In genomic region chrX:13119386-13119785, GRCh38 we compare ENCODE assay signal across 13 cellular contexts.
A peak's percentile ranks its signal among the peaks of the same experiment; 100 is the strongest.
DNase-seq lines count a peak whose midpoint lies in the region; ATAC-seq and TF ChIP-seq lines count a peak whose summit lies in the region.
"Had no signal": no experiment of that assay in that cellular context is flagged by ENCODE, and none has a peak within 500 bp of the region (broad histone marks: within the 10 kb centered on the region; RNA-seq: fewer than 3 reads in every experiment).

No MANE protein-coding gene starts in this region.

- intact Hi-C loops in heart right ventricle (cut with DNase I): loop anchor here in 2 of 10 donors (10.0 kb wide), 2 partner anchors 95 to 105 kb away; no protein-coding TSS in a partner anchor
- intact Hi-C loops in Right ventricle myocardium superior (cut with DNase I): no loop called here
- intact Hi-C loops in lower lobe of right lung (cut with DNase I): no loop called here
- intact Hi-C loops in upper lobe of right lung (cut with DNase I): no loop called here

- no peaks in the 10 kb centered on the region for H3K36me3 Mint-ChIP-seq in activated T-helper 17 cell treated with anti-CD3 and anti-CD28 coated beads, Interleukin-2, amount 50 U/mL, for 72 hours (ENCODE audit: low read depth)

- TF ChIP-seq CTCF in heart right ventricle (IDR thresholded peaks at IDR 0.05): no peak
- no peak for TF ChIP-seq CTCF in choroid plexus epithelial cell (conservative IDR thresholded peaks at IDR 0.05; ENCODE audit: low read depth, low read length)
- TF ChIP-seq CTCF in lower lobe of right lung (IDR thresholded peaks at IDR 0.05): no peak
- no peak for TF ChIP-seq CTCF in upper lobe of right lung (IDR thresholded peaks at IDR 0.05)

- H3K4me3 ChIP-seq in heart right ventricle (no peak overlapping the region), choroid plexus epithelial cell (ENCODE audit: low read depth, low read length) (no peak overlapping the region), lower lobe of right lung (no peak overlapping the region), upper lobe of right lung (no peak overlapping the region)
- H3K4me3 ChIP-seq: GM12878, Peyer's patch, tibial nerve had no signal

- H3K27ac Mint-ChIP-seq in activated T-helper 17 cell treated with anti-CD3 and anti-CD28 coated beads, Interleukin-2, amount 50 U/mL, for 72 hours: no peak overlapping the region

- no peak overlapping the region for H3K4me3 Mint-ChIP-seq in activated T-helper 17 cell treated with anti-CD3 and anti-CD28 coated beads, Interleukin-2, amount 50 U/mL, for 72 hours

- H3K27ac ChIP-seq in heart right ventricle (peak overlapping the region; percentile 8 to 73 (median 60)), lower lobe of right lung (peak overlapping the region; percentile 67), upper lobe of right lung (peak overlapping the region; percentile 65)

- H3K9me3 Mint-ChIP-seq in activated T-helper 17 cell treated with anti-CD3 and anti-CD28 coated beads, Interleukin-2, amount 50 U/mL, for 72 hours: no peaks in the 10 kb centered on the region

- H3K4me1 ChIP-seq in heart right ventricle (peaks cover 0 to 52% (median 21%) of the 10 kb centered on the region in 9 donors), lower lobe of right lung (peaks cover 40% of the 10 kb centered on the region), upper lobe of right lung (peaks cover 33% of the 10 kb centered on the region)
- H3K4me1 ChIP-seq: Peyer's patch had no signal

- H3K4me1 Mint-ChIP-seq in activated T-helper 17 cell treated with anti-CD3 and anti-CD28 coated beads, Interleukin-2, amount 50 U/mL, for 72 hours: peaks cover under 1% of the 10 kb centered on the region

- peaks cover 0 to 44% (median 0%) of the 10 kb centered on the region in 7 donors for H3K27me3 ChIP-seq in heart right ventricle
- no peaks in the 10 kb centered on the region for H3K27me3 ChIP-seq in lower lobe of right lung (ENCODE audit: low read depth)
- H3K27me3 ChIP-seq in upper lobe of right lung: no peaks in the 10 kb centered on the region
- H3K27me3 ChIP-seq: Peyer's patch, tibial nerve had no signal

- no peaks in the 10 kb centered on the region for H3K27me3 Mint-ChIP-seq in activated T-helper 17 cell treated with anti-CD3 and anti-CD28 coated beads, Interleukin-2, amount 50 U/mL, for 72 hours

- H3K9me3 ChIP-seq in heart right ventricle: peaks cover 0 to 13% (median 0%) of the 10 kb centered on the region in 11 donors
- H3K9me3 ChIP-seq in lower lobe of right lung: no peaks in the 10 kb centered on the region
- H3K9me3 ChIP-seq in upper lobe of right lung: no peaks in the 10 kb centered on the region
- H3K9me3 ChIP-seq: Peyer's patch, tibial nerve had no signal

- 47% methylated on average over 3 of the region's 3 CpGs for WGBS in heart right ventricle, 2 donors

- no peak for ATAC-seq in heart right ventricle
- no peak for ATAC-seq in Right ventricle myocardium superior (ENCODE audit: poor library complexity)
- ATAC-seq in lower lobe of right lung: no peak
- no peak for ATAC-seq in upper lobe of right lung
- no peak for ATAC-seq in GM19035 (IDR thresholded peaks at IDR 0.05; ENCODE audit: unreplicated experiment)
- ATAC-seq in activated T-helper 17 cell treated with anti-CD3 and anti-CD28 coated beads, Interleukin-2, amount 50 U/mL, for 72 hours (replicated peaks): no peak
- ATAC-seq: GM12878 had no signal

- DNase-seq in heart right ventricle (no peak), Right ventricle myocardium superior (no peak), choroid plexus epithelial cell (ENCODE audit: low read depth) (peak; percentile 63), lower lobe of right lung (no peak), upper lobe of right lung (no peak), HUDEP-2 (lab: John Stamatoyannopoulos, UW; ENCODE audit: unreplicated experiment in 76 of 76) (no peak)
- DNase-seq: effector CD8-positive, alpha-beta T cell; NCI-H2171; Peyer's patch had no signal

- H3K36me3 ChIP-seq in heart right ventricle (no peaks in the 10 kb centered on the region), lower lobe of right lung (no peaks in the 10 kb centered on the region), upper lobe of right lung (no peaks in the 10 kb centered on the region)
- H3K36me3 ChIP-seq: Peyer's patch, tibial nerve had no signal
